34 cellular contexts compared by ENCODE assay signal in genomic region chr9:105037139-105037538, GRCh38.
"Had no signal": no experiment of that assay in that cellular context is flagged by ENCODE, and none has a peak within 500 bp of the region (broad histone marks: within the 10 kb centered on the region; RNA-seq: fewer than 3 reads in every experiment).

No MANE protein-coding gene starts in this region.

- DNase-seq: Karpas-422, Kasumi-1, MG63, MM.1S, MV-4-11, NCI-H1048, NCI-H1092, NCI-H1092 treated with DMSO at 0.1 percent for 48 hours, NCI-H1105, NCI-H1105 treated with DMSO at 0.1 percent for 48 hours, NCI-H1417, NCI-H1417 treated with DMSO at 0.1 percent for 48 hours, NCI-H1436, NCI-H1436 treated with DMSO at 0.1 percent for 48 hours, NCI-H146, NCI-H1694, NCI-H1694 treated with DMSO at 0.1 percent for 48 hours, NCI-H187, NCI-H187 treated with DMSO at 0.1 percent for 48 hours, NCI-H1930, NCI-H2029, NCI-H2029 treated with DMSO at 0.1 percent for 48 hours, NCI-H2081, NCI-H2081 treated with DMSO at 0.1 percent for 48 hours, NCI-H2107, NCI-H2171, NCI-H2171 treated with DMSO at 0.1 percent for 48 hours, NCI-H2227 treated with DMSO at 0.1 percent for 48 hours, NCI-H226, NCI-H345, NCI-H446, NCI-H446 treated with DMSO at 0.1 percent for 48 hours, NCI-H510A, NCI-H510A treated with DMSO at 0.1 percent for 48 hours had no signal

- H3K9me3 ChIP-seq: MG63 had no signal

- H3K36me3 ChIP-seq: MG63 had no signal

- H3K27me3 ChIP-seq: MG63 had no signal

- H3K4me3 ChIP-seq: MG63 had no signal
